ENCODE assay signal across 1 cellular context in genomic region chr1:22638476-22639234, GRCh38.
TF ChIP-seq lines count a peak whose summit lies in the region.

No MANE protein-coding gene starts in this region.

TF ChIP-seq in HepG2, 621 proteins besides CTCF, POLR2A, EP300 and RAD21:
- TF ChIP-seq CBFB (CRISPR knock-in tag; IDR thresholded peaks at IDR 0.05) (no peak), ZNF768 (CRISPR knock-in tag; IDR thresholded peaks at IDR 0.05) (peak; percentile 95)
TF ChIP-seq in HepG2: peak in this region for 1.
